ENCODE assay signal across 16 cellular contexts in the genomic region with DNA sequence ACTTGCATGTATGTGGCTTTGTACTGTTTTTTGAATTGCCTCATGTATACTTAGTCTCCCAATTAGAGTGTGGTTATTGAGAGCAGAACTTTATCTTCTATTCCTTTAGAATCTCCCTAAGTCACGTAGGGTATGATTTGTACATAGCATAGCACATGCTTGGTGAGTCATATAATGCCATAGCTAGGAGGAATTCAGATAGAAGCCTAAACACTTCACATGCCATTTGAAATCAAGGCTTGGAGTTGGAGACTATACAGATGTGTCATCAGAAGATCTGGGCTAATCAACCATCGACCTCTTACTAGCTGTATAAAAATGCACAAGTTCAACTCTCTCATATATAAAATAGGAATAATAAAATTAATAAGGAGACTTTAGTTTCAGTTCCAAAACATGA.
A peak's percentile ranks its signal among the peaks of the same experiment; 100 is the strongest.
DNase-seq lines count a peak whose midpoint lies in the region; ATAC-seq, FAIRE-seq and TF ChIP-seq lines count a peak whose summit lies in the region.
"Had no signal": no experiment of that assay in that cellular context is flagged by ENCODE, and none has a peak within 500 bp of the region (broad histone marks: within the 10 kb centered on the region; RNA-seq: fewer than 3 reads in every experiment).

No MANE protein-coding gene starts in this region.

- no peaks in the 10 kb centered on the region for H3K4me1 Mint-ChIP-seq in Calu3 (ENCODE audit: low read depth, unreplicated experiment)
- H3K4me1 Mint-ChIP-seq in neural progenitor cell = no peaks in the 10 kb centered on the region
- H3K4me1 Mint-ChIP-seq: CD14-positive monocyte had no signal

- FAIRE-seq in bronchial epithelial cell (lab: Jason Lieb, UNC) = no peak
- FAIRE-seq: A204.1, RCC 7860 had no signal

- peaks cover 5% of the 10 kb centered on the region for H3K4me1 ChIP-seq in neural progenitor cell
- H3K4me1 ChIP-seq: Caco-2 had no signal

- DNase-seq in EH (ENCODE audit: low read depth) (peak; percentile 54), RPMI7951 (ENCODE audit: low read depth) (peak; percentile 40), bronchial epithelial cell (ENCODE audit: low read depth) (peak; percentile 15), iris pigment epithelial cell (ENCODE audit: low read depth) (peak; percentile 89), DMS114 treated with DMSO at 0.1 percent for 48 hours (lab: John Stamatoyannopoulos, UW; ENCODE audit: unreplicated experiment) (no peak), Calu3 (no peak), neural progenitor cell (ENCODE audit: low spot score) (no peak)
- DNase-seq: Caco-2, IMR-90, Kasumi-1, NCI-H187 treated with DMSO at 0.1 percent for 48 hours, NCI-H510A had no signal

- no peak overlapping the region for H3K4me2 ChIP-seq in neural progenitor cell

- H3K36me3 Mint-ChIP-seq in Calu3 (ENCODE audit: insufficient read depth, unreplicated experiment) (no peaks in the 10 kb centered on the region), neural progenitor cell (peaks cover 2% of the 10 kb centered on the region)
- H3K36me3 Mint-ChIP-seq: CD14-positive monocyte had no signal

- no peaks in the 10 kb centered on the region for H3K27me3 Mint-ChIP-seq in Calu3 (ENCODE audit: unreplicated experiment)
- H3K27me3 Mint-ChIP-seq in neural progenitor cell (ENCODE audit: insufficient read depth, low read depth) = no peaks in the 10 kb centered on the region

- TF ChIP-seq CTCF in bronchial epithelial cell (IDR thresholded peaks at IDR 0.05; ENCODE audit: insufficient read depth, low read length, severe bottlenecking) (no peak), Calu3 (IDR thresholded peaks at IDR 0.05; ENCODE audit: unreplicated experiment) (no peak), neural progenitor cell (IDR thresholded peaks at IDR 0.05) (no peak)

- BruUV-seq in Calu3 (replicated peaks; lab: Mats Ljungman, UMichigan) = no TSS peak

- H3K9ac ChIP-seq in neural progenitor cell = no peak overlapping the region

- intact Hi-C loops in Calu3 (cut with micrococcal nuclease; ENCODE audit: unreplicated experiment) = no loop called here

- H2AFZ ChIP-seq in neural progenitor cell (replicated peaks) = no peak overlapping the region

- H3K9me3 Mint-ChIP-seq in Calu3 (ENCODE audit: low read depth, unreplicated experiment) = peaks cover 10% of the 10 kb centered on the region
- H3K9me3 Mint-ChIP-seq in neural progenitor cell = peaks cover 4% of the 10 kb centered on the region

- ATAC-seq in HG02840 (IDR thresholded peaks at IDR 0.05; ENCODE audit: low FRiP score, unreplicated experiment) = no peak

- H3K27ac Mint-ChIP-seq in Calu3 (ENCODE audit: unreplicated experiment) (no peak overlapping the region), neural progenitor cell (no peak overlapping the region)
- H3K27ac Mint-ChIP-seq: CD14-positive monocyte had no signal

- H4K20me1 ChIP-seq in neural progenitor cell (ENCODE audit: low read depth) = no peaks in the 10 kb centered on the region

- CTCF ChIA-PET in Calu3 (lab: Charles Lee) = no interaction called here

- no peaks in the 10 kb centered on the region for H3K79me2 ChIP-seq in neural progenitor cell (ENCODE audit: low read depth)

- no peaks in the 10 kb centered on the region for H3K9me3 ChIP-seq in neural progenitor cell (ENCODE audit: low read depth)
- H3K9me3 ChIP-seq: Caco-2 had no signal

- no peak overlapping the region for H3K27ac ChIP-seq in neural progenitor cell

- H3K4me3 ChIP-seq in bronchial epithelial cell (ENCODE audit: low read depth, low read length) (no peak overlapping the region), neural progenitor cell (no peak overlapping the region)

- no peaks in the 10 kb centered on the region for H3K27me3 ChIP-seq in bronchial epithelial cell (ENCODE audit: control insufficient read depth, insufficient read depth, low read length)
- H3K27me3 ChIP-seq in neural progenitor cell = no peaks in the 10 kb centered on the region

- H3F3A ChIP-seq in neural progenitor cell (ENCODE audit: low read depth) = no peaks in the 10 kb centered on the region

- H3K36me3 ChIP-seq in bronchial epithelial cell (ENCODE audit: control insufficient read depth, insufficient read depth, low read length) (no peaks in the 10 kb centered on the region), neural progenitor cell (no peaks in the 10 kb centered on the region)

- H3K4me3 Mint-ChIP-seq in Calu3 (ENCODE audit: low read depth, unreplicated experiment) = no peak overlapping the region
- H3K4me3 Mint-ChIP-seq in neural progenitor cell = no peak overlapping the region
- H3K4me3 Mint-ChIP-seq: CD14-positive monocyte had no signal

Comparison
In these comparisons a context has a peak if more than half of its experiments do, and no peak if none do; other contexts are left out.
1. DNase-seq: peak in EH (single experiment), RPMI7951 (single experiment), bronchial epithelial cell (single experiment) and iris pigment epithelial cell (single experiment); none in DMS114 treated with DMSO at 0.1 percent for 48 hours (single experiment), Calu3 (single experiment) and neural progenitor cell (single experiment).